ENCODE assay signal across 14 cellular contexts in genomic region chr18:70426818-70427217, GRCh38.
A peak's percentile ranks its signal among the peaks of the same experiment; 100 is the strongest.
DNase-seq lines count a peak whose midpoint lies in the region; ATAC-seq, FAIRE-seq and TF ChIP-seq lines count a peak whose summit lies in the region.
"Had no signal": no experiment of that assay in that cellular context is flagged by ENCODE, and none has a peak within 500 bp of the region (broad histone marks: within the 10 kb centered on the region; RNA-seq: fewer than 3 reads in every experiment).

No MANE protein-coding gene starts in this region.

- TF ChIP-seq RAD21 in HCT116 (IDR thresholded peaks at IDR 0.05; ENCODE audit: low read depth) (no peak), H1 (IDR thresholded peaks at IDR 0.05 in 1 of 2, conservative IDR thresholded peaks at IDR 0.05 in 1 of 2; ENCODE audit: low read depth in 2 of 2, low read length in 2 of 2) (no peak)

- 91% methylated on average over 9 of the region's 9 CpGs; no CpG with 5 or more reads in 1 of the 2 experiments for WGBS in H1 (ENCODE audit: extremely low coverage in 1 of 2, insufficient coverage in 1 of 2, insufficient read length in 1 of 2, insufficient replicate concordance in 2 of 2, low coverage in 1 of 2, low lambda C conversion rate in 2 of 2, missing lambda C conversion rate in 1 of 2), 2 experiments
- WGBS in neuronal stem cell (ENCODE audit: extremely low coverage in 2 of 2, insufficient read length in 2 of 2, insufficient replicate concordance in 1 of 2), 2 donors, result no CpG with 5 or more reads among the region's 9 CpGs

- RAD21 ChIA-PET in HCT116 (lab: Charles Lee; ENCODE audit: low non-redundant PET in 1 of 2, low total read pairs in 2 of 2, uncharacterized antibody in 2 of 2, unreplicated experiment in 2 of 2), result no interaction called here

- H3K4me2 ChIP-seq in HCT116 (ENCODE audit: low read length) (no peak overlapping the region), H1 (ENCODE audit: insufficient read depth in 1 of 2, low read depth in 2 of 2, low read length in 2 of 2) (no peak overlapping the region), neuronal stem cell (ENCODE audit: insufficient read depth, low read length, poor library complexity, severe bottlenecking) (no peak overlapping the region)
- H3K4me2 ChIP-seq: BLaER1 had no signal

- H2AK5ac ChIP-seq in H1 (ENCODE audit: low read depth, low read length), result no peak overlapping the region
- H2AK5ac ChIP-seq in neuronal stem cell (ENCODE audit: low read depth, low read length), result no peak overlapping the region

- H3K27me3 ChIP-seq in HCT116 (ENCODE audit: insufficient read depth, low read length), result no peaks in the 10 kb centered on the region
- no peaks in the 10 kb centered on the region for H3K27me3 ChIP-seq in H1 (replicated peaks in 1 of 4; ENCODE audit: control insufficient read depth in 3 of 4, extremely low read depth in 1 of 4, insufficient read depth in 3 of 4, low read length in 3 of 4)
- no peaks in the 10 kb centered on the region for H3K27me3 ChIP-seq in neuronal stem cell (ENCODE audit: control insufficient read depth in 3 of 3, insufficient read depth in 3 of 3, low read depth in 1 of 3, low read length in 3 of 3)
- no peaks in the 10 kb centered on the region for H3K27me3 ChIP-seq in colonic mucosa
- H3K27me3 ChIP-seq: BLaER1 had no signal

- H4K5ac ChIP-seq in H1 (ENCODE audit: insufficient read length, low read depth, low read length), result no peak overlapping the region

- DNase-seq in HCT116 (ENCODE audit: low read depth, low spot score) (no peak), H1 (ENCODE audit: low read depth in 1 of 2, low spot score in 2 of 2) (no peak), neuronal stem cell (ENCODE audit: low spot score) (no peak), NCI-H2107 (lab: John Stamatoyannopoulos, UW) (no peak), T-helper 17 cell (no peak), colonic mucosa (no peak)
- DNase-seq: CD4-positive, CD25-positive, alpha-beta regulatory T cell; DMS53; GF-D8; GOT3; HCEC 1CT had no signal

- H4K91ac ChIP-seq in H1 (replicated peaks; ENCODE audit: insufficient read length, low read length) (no peak overlapping the region), neuronal stem cell (ENCODE audit: low read depth, low read length, poor library complexity) (no peak overlapping the region)

- peaks cover 2% of the 10 kb centered on the region for H3K4me1 Mint-ChIP-seq in T-helper 17 cell

- H3K4me3 Mint-ChIP-seq in T-helper 17 cell, result no peak overlapping the region
- H3K4me3 Mint-ChIP-seq: CD4-positive, CD25-positive, alpha-beta regulatory T cell had no signal

- H3K27ac ChIP-seq in HCT116 (ENCODE audit: low read depth, low read length), result peak overlapping the region; percentile 99; the same call in 1 of the 2 replicates
- no peak overlapping the region for H3K27ac ChIP-seq in H1 (ENCODE audit: low read depth, low read length)
- no peak overlapping the region for H3K27ac ChIP-seq in neuronal stem cell (replicated peaks; ENCODE audit: low read length)
- no peak overlapping the region for H3K27ac ChIP-seq in colonic mucosa
- H3K27ac ChIP-seq: BLaER1, HL-60 had no signal

- ATAC-seq in HCT116 (no peak), T-helper 17 cell (no peak)

- POLR2A ChIA-PET in HCT116 (lab: Charles Lee) (no interaction called here), H1 (lab: Charles Lee; ENCODE audit: partially characterized antibody) (no interaction called here)

- H3K56ac ChIP-seq in H1 (replicated peaks; ENCODE audit: insufficient read length, low read depth, low read length), result no peak overlapping the region

- BruUV-seq in HCT116 (replicated peaks; lab: Mats Ljungman, UMichigan), result no TSS peak

- H2AFZ ChIP-seq in HCT116 (ENCODE audit: low read depth, low read length, poor library complexity, severe bottlenecking), result no peak overlapping the region
- H2AFZ ChIP-seq in H1 (ENCODE audit: low read length), result peak overlapping the region; percentile 75; the same call in 1 of the 2 replicates
- H2AFZ ChIP-seq in neuronal stem cell (ENCODE audit: low read length), result no peak overlapping the region

- FAIRE-seq in H1 (lab: Jason Lieb, UNC), result no peak
- FAIRE-seq: GM19239 had no signal

- H3K27me3 Mint-ChIP-seq in T-helper 17 cell, result peaks cover 7% of the 10 kb centered on the region
- H3K27me3 Mint-ChIP-seq: CD4-positive, CD25-positive, alpha-beta regulatory T cell had no signal

- TF ChIP-seq POLR2A in HCT116 (IDR thresholded peaks at IDR 0.05; ENCODE audit: borderline replicate concordance, extremely low read depth, insufficient read depth, insufficient read length) (no peak), H1 (IDR thresholded peaks at IDR 0.05; ENCODE audit: control extremely low read depth in 1 of 2, low read depth in 2 of 2, low read length in 2 of 2) (no peak)

- TF ChIP-seq CTCF in HCT116 (IDR thresholded peaks at IDR 0.05 in 2 of 3, conservative IDR thresholded peaks at IDR 0.05 in 1 of 3; ENCODE audit: borderline replicate concordance in 1 of 3, insufficient read depth in 1 of 3, low read depth in 2 of 3, low read length in 2 of 3) (no peak), H1 (IDR thresholded peaks at IDR 0.05; ENCODE audit: control extremely low read depth in 1 of 3, insufficient read depth in 1 of 3, low read depth in 1 of 3, low read length in 3 of 3) (no peak), colonic mucosa (IDR thresholded peaks at IDR 0.05) (no peak)

- no peaks in the 10 kb centered on the region for H3K9me3 ChIP-seq in HCT116 (ENCODE audit: control insufficient read depth in 1 of 2, insufficient read depth in 1 of 2, low read depth in 1 of 2, low read length in 2 of 2)
- no peaks in the 10 kb centered on the region for H3K9me3 ChIP-seq in H1 (ENCODE audit: insufficient read depth in 2 of 2, low read depth in 1 of 2, low read length in 1 of 2)
- no peaks in the 10 kb centered on the region for H3K9me3 ChIP-seq in neuronal stem cell (replicated peaks in 1 of 2; ENCODE audit: control insufficient read depth in 2 of 2, insufficient read depth in 1 of 2, low read depth in 1 of 2, low read length in 2 of 2)
- no peaks in the 10 kb centered on the region for H3K9me3 ChIP-seq in T-helper 17 cell (ENCODE audit: control insufficient read depth, low read length, poor library complexity, severe bottlenecking)
- no peaks in the 10 kb centered on the region for H3K9me3 ChIP-seq in colonic mucosa
- H3K9me3 ChIP-seq: BLaER1 had no signal

- TF ChIP-seq EP300 in H1 (IDR thresholded peaks at IDR 0.05; ENCODE audit: borderline replicate concordance in 1 of 2, low read depth in 2 of 2, low read length in 2 of 2), result no peak

- H2BK120ac ChIP-seq in H1 (replicated peaks; ENCODE audit: low read depth, low read length), result no peak overlapping the region
- H2BK120ac ChIP-seq in neuronal stem cell (ENCODE audit: low read depth, low read length), result no peak overlapping the region

- H3K9ac ChIP-seq in HCT116 (ENCODE audit: low read length) (no peak overlapping the region), H1 (replicated peaks in 1 of 4; ENCODE audit: extremely low read depth in 1 of 4, low read depth in 3 of 4, low read length in 3 of 4) (no peak overlapping the region), neuronal stem cell (ENCODE audit: low read depth, low read length, poor library complexity) (no peak overlapping the region), colonic mucosa (ENCODE audit: low read depth in 2 of 2, low read length in 2 of 2) (no peak overlapping the region)
- H3K9ac ChIP-seq: BLaER1 had no signal

- CTCF ChIA-PET in HCT116 (lab: Charles Lee) (no interaction called here), H1 (lab: Charles Lee; ENCODE audit: partially characterized antibody) (interaction anchor here (0.9 to 2.5 kb wide), 2 partner anchors 9 to 27 kb away, joined by 3 to 6 read pairs; no protein-coding TSS in a partner anchor)

- H4K8ac ChIP-seq in H1 (ENCODE audit: extremely low read depth, insufficient read depth, low read length) (no peak overlapping the region), neuronal stem cell (ENCODE audit: low read depth, low read length) (no peak overlapping the region)

- no peaks in the 10 kb centered on the region for H3K79me1 ChIP-seq in H1 (ENCODE audit: low read depth, low read length)
- H3K79me1 ChIP-seq in neuronal stem cell (ENCODE audit: low read depth, low read length), result peaks cover 2% of the 10 kb centered on the region

- no peaks in the 10 kb centered on the region for H3K79me2 ChIP-seq in HCT116 (ENCODE audit: insufficient read depth, low read length)
- no peaks in the 10 kb centered on the region for H3K79me2 ChIP-seq in H1 (ENCODE audit: control insufficient read depth in 1 of 2, insufficient read depth in 2 of 2, low read length in 2 of 2)

- H3K18ac ChIP-seq in H1 (ENCODE audit: extremely low read depth, low read length), result no peak overlapping the region
- no peak overlapping the region for H3K18ac ChIP-seq in neuronal stem cell (ENCODE audit: low read length)

- peak overlapping the region; percentile 84; the same call in 1 of the 2 replicates for H2BK15ac ChIP-seq in H1 (ENCODE audit: low read length)
- H2BK15ac ChIP-seq in neuronal stem cell (ENCODE audit: low read length), result no peak overlapping the region

- no peak overlapping the region for H3K23ac ChIP-seq in H1 (ENCODE audit: insufficient read length)
- H3K23ac ChIP-seq in neuronal stem cell (ENCODE audit: low read depth, low read length, poor library complexity), result no peak overlapping the region

- H2BK12ac ChIP-seq in H1 (ENCODE audit: low read depth, low read length) (no peak overlapping the region), neuronal stem cell (ENCODE audit: low read length) (no peak overlapping the region)

- intact Hi-C loops in HCT116 (cut with micrococcal nuclease) (no loop called here), colonic mucosa (cut with DNase I) (no loop called here)

- no peak overlapping the region for H3K27ac Mint-ChIP-seq in T-helper 17 cell
- H3K27ac Mint-ChIP-seq: CD4-positive, CD25-positive, alpha-beta regulatory T cell had no signal

- no peak overlapping the region for H2BK20ac ChIP-seq in H1 (ENCODE audit: low read length)

- H3K23me2 ChIP-seq in H1 (ENCODE audit: low read depth, low read length), result no peaks in the 10 kb centered on the region

- H3K14ac ChIP-seq in H1 (ENCODE audit: insufficient read length), result no peak overlapping the region
- H3K14ac ChIP-seq in neuronal stem cell (ENCODE audit: low read length), result peak overlapping the region; percentile 72

- H3K4ac ChIP-seq in H1 (replicated peaks; ENCODE audit: insufficient read length, low read depth, low read length) (no peak overlapping the region), neuronal stem cell (ENCODE audit: low read length) (no peak overlapping the region)

- peaks cover 49 to 60% of the 10 kb centered on the region in 2 experiments for H3K4me1 ChIP-seq in HCT116 (ENCODE audit: control insufficient read depth in 1 of 2, insufficient read depth in 2 of 2, low read length in 2 of 2)
- peaks cover 0 to 14% (median 6%) of the 10 kb centered on the region in 4 experiments; a peak in 5 of 7 replicates for H3K4me1 ChIP-seq in H1 (replicated peaks in 1 of 4; ENCODE audit: control insufficient read depth in 3 of 4, insufficient read depth in 4 of 4, low read length in 3 of 4)
- peaks cover 0 to 4% of the 10 kb centered on the region in 2 donors for H3K4me1 ChIP-seq in neuronal stem cell (ENCODE audit: control insufficient read depth in 2 of 2, insufficient read depth in 1 of 2, low read depth in 1 of 2, low read length in 2 of 2)
- peaks cover 11% of the 10 kb centered on the region for H3K4me1 ChIP-seq in colonic mucosa

- H4K20me1 ChIP-seq in HCT116 (ENCODE audit: insufficient read depth) (no peaks in the 10 kb centered on the region), H1 (replicated peaks in 1 of 2; ENCODE audit: control insufficient read depth in 1 of 2, insufficient read depth in 2 of 2, low read length in 2 of 2) (no peaks in the 10 kb centered on the region)
- H4K20me1 ChIP-seq: BLaER1 had no signal

- no peaks in the 10 kb centered on the region for H3K36me3 Mint-ChIP-seq in T-helper 17 cell (ENCODE audit: low read depth)
- H3K36me3 Mint-ChIP-seq: CD4-positive, CD25-positive, alpha-beta regulatory T cell had no signal

- H3K36me3 ChIP-seq in HCT116 (ENCODE audit: control insufficient read depth in 1 of 2, insufficient read depth in 2 of 2, low read length in 2 of 2) (no peaks in the 10 kb centered on the region), H1 (ENCODE audit: control insufficient read depth in 2 of 4, insufficient read depth in 4 of 4, low read length in 3 of 4) (no peaks in the 10 kb centered on the region), neuronal stem cell (replicated peaks in 1 of 2; ENCODE audit: control insufficient read depth in 2 of 2, insufficient read depth in 2 of 2, low read length in 2 of 2) (no peaks in the 10 kb centered on the region), colonic mucosa (no peaks in the 10 kb centered on the region)
- H3K36me3 ChIP-seq: BLaER1 had no signal

- no peak overlapping the region for H3K4me3 ChIP-seq in HCT116 (replicated peaks in 1 of 2; ENCODE audit: low read depth in 1 of 2, low read length in 2 of 2)
- no peak overlapping the region for H3K4me3 ChIP-seq in H1 (ENCODE audit: extremely low read depth in 1 of 4, insufficient read depth in 2 of 4, low read depth in 3 of 4, low read length in 4 of 4)
- H3K4me3 ChIP-seq in neuronal stem cell (ENCODE audit: low read length in 2 of 2), result no peak overlapping the region
- no peak overlapping the region for H3K4me3 ChIP-seq in colonic mucosa
- H3K4me3 ChIP-seq: BLaER1 had no signal

- peak overlapping the region; percentile 28; the same call in 1 of the 2 replicates for H2BK5ac ChIP-seq in H1 (ENCODE audit: low read depth, low read length)
- H2BK5ac ChIP-seq in neuronal stem cell (ENCODE audit: low read length), result no peak overlapping the region

- no peaks in the 10 kb centered on the region for H3K9me2 ChIP-seq in HCT116 (ENCODE audit: insufficient read depth)
